In genomic region chr12:6199211-6199530, GRCh38 we compare ENCODE assay signal across 10 cellular contexts. TPM values are rescaled to one million over a fixed set of nuclear protein-coding genes. Genes with fewer than 3 reads are reported as not detected.
A peak's percentile ranks its signal among the peaks of the same experiment; 100 is the strongest.
DNase-seq lines count a peak whose midpoint lies in the region; ATAC-seq, FAIRE-seq and TF ChIP-seq lines count a peak whose summit lies in the region.
"Had no signal": no experiment of that assay in that cellular context is flagged by ENCODE, and none has a peak within 500 bp of the region (broad histone marks: within the 10 kb centered on the region; RNA-seq: fewer than 3 reads in every experiment).

No MANE protein-coding gene starts in this region.

- peaks cover 65 to 86% (median 76%) of the 10 kb centered on the region in 10 experiments for H3K4me1 ChIP-seq in BLaER1 treated with 17β-estradiol and CSF1 and Interleukin-3, amounts not matched to agents 10 nM and 100 nM
- H3K4me1 ChIP-seq in Peyer's patch (peaks cover 0 to 32% (median 5%) of the 10 kb centered on the region in 4 donors), esophagus (ENCODE audit: control insufficient read depth in 2 of 2, insufficient read depth in 2 of 2, low read length in 1 of 2) (peaks cover 7 to 25% of the 10 kb centered on the region in 2 donors), pancreas (peaks cover 0 to 27% (median 4%) of the 10 kb centered on the region in 3 donors)

- FAIRE-seq in pancreas (lab: Jason Lieb, UNC): no peak
- FAIRE-seq: D721Med had no signal

- peaks cover 0 to 30% (median 14%) of the 10 kb centered on the region in 11 experiments; a peak in 13 of 22 replicates for H3K36me3 ChIP-seq in BLaER1 treated with 17β-estradiol and CSF1 and Interleukin-3, amounts not matched to agents 10 nM and 100 nM
- H3K36me3 ChIP-seq in Peyer's patch (no peaks in the 10 kb centered on the region), esophagus (ENCODE audit: control insufficient read depth in 2 of 2, insufficient read depth in 2 of 2, low read length in 1 of 2) (peaks cover 0 to 9% of the 10 kb centered on the region in 2 donors), pancreas (no peaks in the 10 kb centered on the region)

- 23 to 44% methylated on average over 9 of the region's 9 CpGs for WGBS in esophagus, 2 donors
- WGBS in pancreas, 2 donors: 73 to 78% methylated on average over 9 of the region's 9 CpGs

- peak overlapping the region; percentile 84 to 98 (median 92) for H3K27ac ChIP-seq in BLaER1 treated with 17β-estradiol and CSF1 and Interleukin-3, amounts not matched to agents 10 nM and 100 nM
- peak overlapping the region; percentile 55 to 97 (median 84) for H3K27ac ChIP-seq in Peyer's patch
- H3K27ac ChIP-seq in esophagus (ENCODE audit: low read depth in 2 of 2, low read length in 1 of 2): peak overlapping the region; percentile 94 to 97
- peak overlapping the region in 3 of 4 donors; percentile 65 to 75 (median 73) for H3K27ac ChIP-seq in pancreas

- H3K9ac ChIP-seq in BLaER1 treated with 17β-estradiol and CSF1 and Interleukin-3, amounts not matched to agents 10 nM and 100 nM: peak overlapping the region; percentile 84 to 98 (median 96)

- no peaks in the 10 kb centered on the region for H3K9me3 ChIP-seq in BLaER1 treated with 17β-estradiol and CSF1 and Interleukin-3, amounts not matched to agents 10 nM and 100 nM (replicated peaks in 1 of 11)
- no peaks in the 10 kb centered on the region for H3K9me3 ChIP-seq in Peyer's patch
- no peaks in the 10 kb centered on the region for H3K9me3 ChIP-seq in esophagus (ENCODE audit: control insufficient read depth in 2 of 2, insufficient read depth in 1 of 2, low read depth in 1 of 2, low read length in 1 of 2)
- no peaks in the 10 kb centered on the region for H3K9me3 ChIP-seq in pancreas

- DNase-seq in Peyer's patch (peak in 1 of 3 donors; percentile 57), pancreas (no peak), islet precursor cell (no peak), DMS153 (lab: John Stamatoyannopoulos, UW) (no peak), SKM-1 (lab: John Stamatoyannopoulos, UW; ENCODE audit: unreplicated experiment) (no peak)
- DNase-seq: activated CD4-positive, alpha-beta memory T cell treated with anti-CD3 and anti-CD28 coated beads for 36 hours had no signal

- intact Hi-C loops in pancreas (cut with DNase I): no loop called here

- no peak for TF ChIP-seq POLR2A in Peyer's patch (IDR thresholded peaks at IDR 0.05)

- no peaks in the 10 kb centered on the region for H3K27me3 ChIP-seq in BLaER1 treated with 17β-estradiol and CSF1 and Interleukin-3, amounts not matched to agents 10 nM and 100 nM
- no peaks in the 10 kb centered on the region for H3K27me3 ChIP-seq in Peyer's patch
- H3K27me3 ChIP-seq in esophagus (ENCODE audit: control insufficient read depth in 1 of 2, insufficient read depth in 2 of 2, low read length in 2 of 2): no peaks in the 10 kb centered on the region
- H3K27me3 ChIP-seq in pancreas: no peaks in the 10 kb centered on the region

- H3K4me3 ChIP-seq in BLaER1 treated with 17β-estradiol and CSF1 and Interleukin-3, amounts not matched to agents 10 nM and 100 nM: peak overlapping the region; percentile 72 to 99 (median 98)
- peak overlapping the region; percentile 57 to 97 (median 78) for H3K4me3 ChIP-seq in Peyer's patch
- peak overlapping the region in 1 of 2 donors; percentile 15 for H3K4me3 ChIP-seq in esophagus (ENCODE audit: low read depth in 1 of 2, low read length in 2 of 2)
- peak overlapping the region in 2 of 4 donors; percentile 91 to 96 for H3K4me3 ChIP-seq in pancreas

- TF ChIP-seq CTCF in Peyer's patch (IDR thresholded peaks at IDR 0.05): no peak
- TF ChIP-seq CTCF in pancreas (IDR thresholded peaks at IDR 0.05): no peak

- peaks cover 4 to 34% (median 22%) of the 10 kb centered on the region in 11 experiments; a peak in 14 of 22 replicates for H4K20me1 ChIP-seq in BLaER1 treated with 17β-estradiol and CSF1 and Interleukin-3, amounts not matched to agents 10 nM and 100 nM

- peak overlapping the region; percentile 83 to 97 (median 91) for H3K4me2 ChIP-seq in BLaER1 treated with 17β-estradiol and CSF1 and Interleukin-3, amounts not matched to agents 10 nM and 100 nM

- ATAC-seq in pancreas (no peak), HG03025 (IDR thresholded peaks at IDR 0.05; ENCODE audit: low FRiP score, unreplicated experiment) (no peak)

RNA-seq across cellular contexts. Expression of gene CD9, which starts 1.0 kb away (rescaled TPM):
- total RNA-seq in Peyer's patch (100 to 1,000 TPM in 3 of 4 donors, 10 to 100 TPM in 1; 31.4 to 176 (median 141) TPM), pancreas (100 to 1,000 TPM in 1 of 6 donors, 10 to 100 TPM in 5; 28.6 to 108 (median 33.8) TPM)
- polyA plus RNA-seq in esophagus (100 to 1,000 TPM; 467 to 898 TPM), pancreas (10 to 100 TPM; 25.1 to 85.6 TPM)
